Comparison of ENCODE assay signal across 1 cellular context in genomic region chr15:45201557-45202246, GRCh38.
TF ChIP-seq lines count a peak whose summit lies in the region.

No MANE protein-coding gene starts in this region.

TF ChIP-seq in H1, 55 proteins besides CTCF, POLR2A, EP300 and RAD21:
- TF ChIP-seq BACH1 (IDR thresholded peaks at IDR 0.05; ENCODE audit: low read length) (no peak), TAF1 (IDR thresholded peaks at IDR 0.05; ENCODE audit: low read depth, low read length) (no peak), ASH2L (IDR thresholded peaks at IDR 0.05; ENCODE audit: low read length) (no peak), ZNF274 (IDR thresholded peaks at IDR 0.05; ENCODE audit: borderline replicate concordance, extremely low read depth, low read length) (no peak), JUN (IDR thresholded peaks at IDR 0.05; ENCODE audit: low read depth, low read length) (no peak), FOSL1 (IDR thresholded peaks at IDR 0.05; ENCODE audit: insufficient read depth, low read depth, low read length) (no peak), EZH2 (IDR thresholded peaks at IDR 0.05; ENCODE audit: low read depth, low read length, severe bottlenecking) (no peak)
TF ChIP-seq in H1: peak in this region for 0.
